ENCODE assay signal across 1 cellular context in the genomic region with DNA sequence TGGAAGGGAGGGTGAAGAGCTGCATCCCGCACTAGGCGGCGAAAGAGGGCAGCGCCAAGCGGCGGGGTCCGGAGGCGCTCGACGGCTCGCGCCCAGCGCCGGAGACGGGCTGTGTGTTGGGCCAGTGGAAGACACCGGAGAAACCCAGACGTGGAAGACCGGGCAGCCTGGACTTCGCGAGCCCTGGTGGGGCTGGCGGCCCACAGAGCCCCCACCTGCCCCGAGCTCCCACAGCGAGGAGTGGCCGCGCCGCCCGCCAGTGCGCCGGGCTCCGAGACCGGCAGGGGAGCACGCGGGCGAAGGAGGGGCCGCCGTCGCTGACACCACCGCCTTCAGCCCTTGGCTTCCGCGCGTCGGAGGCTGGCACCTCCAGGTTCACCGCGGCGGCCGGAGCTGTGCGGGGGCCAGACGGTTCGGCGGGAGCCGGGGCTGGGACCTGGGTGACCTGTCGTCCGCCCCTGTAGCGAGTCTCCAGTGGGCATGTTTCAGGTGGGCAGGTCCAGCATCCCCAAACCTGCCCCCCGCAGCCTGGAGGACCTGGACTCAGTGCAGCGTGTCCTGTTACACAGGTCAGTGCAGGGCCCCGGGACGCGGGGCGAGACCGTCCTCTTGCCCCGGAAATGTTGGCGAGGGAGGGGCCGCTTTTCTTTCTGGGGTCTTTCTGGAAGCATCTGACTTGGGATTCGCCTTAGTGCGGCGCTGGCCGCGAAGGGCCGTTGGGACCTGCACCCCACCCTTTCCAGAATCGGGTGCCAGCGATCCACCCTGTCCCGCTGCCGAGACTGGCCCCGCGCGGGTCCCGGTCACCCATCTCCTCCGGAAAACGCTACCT.
TF ChIP-seq lines count a peak whose summit lies in the region.

No MANE protein-coding gene starts in this region.

TF ChIP-seq in SK-N-SH treated with all-trans-retinoic acid at 6 μM for 48 hours, 23 proteins besides CTCF, POLR2A, EP300 and RAD21 (continued from another document):
- TF ChIP-seq PATZ1 (CRISPR knock-in tag; IDR thresholded peaks at IDR 0.05; ENCODE audit: borderline replicate concordance) (no peak), ZFP3 (CRISPR knock-in tag; IDR thresholded peaks at IDR 0.05) (no peak)
